Comparison of ENCODE assay signal across 12 cellular contexts in genomic region chr11:111336582-111337256, GRCh38. TPM values are rescaled to one million over a fixed set of nuclear protein-coding genes. Genes with fewer than 3 reads are reported as not detected.
A peak's percentile ranks its signal among the peaks of the same experiment; 100 is the strongest.
DNase-seq lines count a peak whose midpoint lies in the region; ATAC-seq and TF ChIP-seq lines count a peak whose summit lies in the region.
"Had no signal": no experiment of that assay in that cellular context is flagged by ENCODE, and none has a peak within 500 bp of the region (broad histone marks: within the 10 kb centered on the region; RNA-seq: fewer than 3 reads in every experiment).

No MANE protein-coding gene starts in this region.

- peaks cover 33% of the 10 kb centered on the region for H3K36me3 Mint-ChIP-seq in activated B cell treated with CpG ODN at 0.5 μM for 24 hours (ENCODE audit: low read depth)

- no peak for TF ChIP-seq POLR2A in IMR-90 (IDR thresholded peaks at IDR 0.05; ENCODE audit: low read depth, low read length)
- TF ChIP-seq POLR2A in gastrocnemius medialis (IDR thresholded peaks at IDR 0.05) = no peak

- no peak overlapping the region for H3K14ac ChIP-seq in IMR-90 (replicated peaks; ENCODE audit: low read depth, low read length)

- H3K27ac ChIP-seq in IMR-90 (ENCODE audit: insufficient read depth, low read length) (no peak overlapping the region), gastrocnemius medialis (no peak overlapping the region)

- H2BK5ac ChIP-seq in IMR-90 (ENCODE audit: low read depth, low read length, poor library complexity, severe bottlenecking) = no peak overlapping the region

- no peaks in the 10 kb centered on the region for H3K79me1 ChIP-seq in IMR-90 (ENCODE audit: low read depth in 1 of 2, low read length in 2 of 2)

- peaks cover 5% of the 10 kb centered on the region for H3K9me3 Mint-ChIP-seq in activated B cell treated with CpG ODN at 0.5 μM for 24 hours

- H4K5ac ChIP-seq in IMR-90 (ENCODE audit: low read depth, low read length) = no peak overlapping the region

- no peak overlapping the region for H3K4me3 Mint-ChIP-seq in activated B cell treated with CpG ODN at 0.5 μM for 24 hours
- H3K4me3 Mint-ChIP-seq: natural killer cell treated with Interleukin-12 subunit alpha and Interleukin-12 subunit beta and Interleukin-15 and Interleukin-18, amount 100 ng/mL, for 72 hours had no signal

- no peak overlapping the region for H3K4me3 ChIP-seq in AG10803 (ENCODE audit: low read length)
- H3K4me3 ChIP-seq in IMR-90 (ENCODE audit: insufficient read depth, low read depth, low read length) = no peak overlapping the region
- no peak overlapping the region for H3K4me3 ChIP-seq in gastrocnemius medialis

- intact Hi-C loops in IMR-90 (cut with micrococcal nuclease) = no loop called here
- intact Hi-C loops in activated B cell treated with CpG ODN at 0.5 μM for 24 hours (cut with micrococcal nuclease) = no loop called here
- intact Hi-C loops in left ventricle myocardium superior (cut with micrococcal nuclease) = no loop called here
- intact Hi-C loops in gastrocnemius medialis (cut with DNase I; ENCODE audit: low total_unique reads) = no loop called here

- H3K18ac ChIP-seq in IMR-90 (ENCODE audit: low read depth, low read length) = no peak overlapping the region

- peak; percentile 93 for DNase-seq in AG10803 (ENCODE audit: low read depth)
- DNase-seq in IMR-90 = peak; percentile 61
- DNase-seq in activated B cell treated with CpG ODN at 0.5 μM for 24 hours = no peak
- DNase-seq in left ventricle myocardium superior = no peak
- DNase-seq in DMS153 (lab: John Stamatoyannopoulos, UW) = no peak
- DNase-seq in ACHN = no peak
- no peak for DNase-seq in gastrocnemius medialis
- DNase-seq in kidney glomerular epithelial cell (lab: John Stamatoyannopoulos, UW) = no peak
- DNase-seq: anterior cingulate cortex, NCI-H1930, PC-3 had no signal

- no peak overlapping the region for H2BK15ac ChIP-seq in IMR-90 (ENCODE audit: low read depth, low read length)

- no peak overlapping the region for H4K8ac ChIP-seq in IMR-90 (ENCODE audit: low read depth in 2 of 2, low read length in 2 of 2)

- H3K56ac ChIP-seq in IMR-90 (ENCODE audit: extremely low read depth, insufficient read depth, low read length) = no peak overlapping the region

- H3K9ac ChIP-seq in IMR-90 (ENCODE audit: low read depth, low read length) = no peak overlapping the region

- H3K4me2 ChIP-seq in IMR-90 (ENCODE audit: low read depth, low read length) = no peak overlapping the region

- H3K27ac Mint-ChIP-seq in activated B cell treated with CpG ODN at 0.5 μM for 24 hours = peak overlapping the region; percentile 27
- H3K27ac Mint-ChIP-seq: natural killer cell treated with Interleukin-12 subunit alpha and Interleukin-12 subunit beta and Interleukin-15 and Interleukin-18, amount 100 ng/mL, for 72 hours had no signal

- peaks cover 3% of the 10 kb centered on the region; the same call in 1 of the 2 replicates for H3K4me1 ChIP-seq in IMR-90 (ENCODE audit: control insufficient read depth, insufficient read depth, low read length)
- H3K4me1 ChIP-seq in gastrocnemius medialis = peaks cover 0 to 7% of the 10 kb centered on the region in 2 donors

- in situ Hi-C loops in IMR-90 (cut with MboI; ENCODE audit: low sequenced_read_pairs) = no loop called here
- in situ Hi-C loops in ACHN (cut with HindIII; ENCODE audit: low pct_ligation_motif_present, low pct_unique_long_range_greater_than_20kb, low sequenced_read_pairs) = no loop called here
- in situ Hi-C loops in gastrocnemius medialis (cut with MboI; ENCODE audit: low sequenced_read_pairs in 4 of 4) = no loop called here

- no TSS peak for BruUV-seq in IMR-90 (replicated peaks; lab: Mats Ljungman, UMichigan)

- no peaks in the 10 kb centered on the region for H3K9me3 ChIP-seq in IMR-90 (ENCODE audit: control insufficient read depth, insufficient read depth, low read length)
- peaks cover 0 to 2% (median 0%) of the 10 kb centered on the region in 3 donors for H3K9me3 ChIP-seq in gastrocnemius medialis

- H3K9me1 ChIP-seq in IMR-90 (ENCODE audit: insufficient read depth, low read length) = no peaks in the 10 kb centered on the region

- H3K27me3 Mint-ChIP-seq in activated B cell treated with CpG ODN at 0.5 μM for 24 hours = no peaks in the 10 kb centered on the region

- no peak overlapping the region for H2AFZ ChIP-seq in IMR-90 (replicated peaks; ENCODE audit: low read length, poor library complexity)

- H4K91ac ChIP-seq in IMR-90 (ENCODE audit: insufficient read depth, low read depth, low read length) = no peak overlapping the region

- H2BK20ac ChIP-seq in IMR-90 (ENCODE audit: low read depth, low read length) = no peak overlapping the region

- TF ChIP-seq CTCF in AG10803 (conservative IDR thresholded peaks at IDR 0.05; ENCODE audit: low read length) (no peak), IMR-90 (conservative IDR thresholded peaks at IDR 0.05; ENCODE audit: low read depth, low read length) (no peak), activated B cell treated with CpG ODN at 0.5 μM for 24 hours (IDR thresholded peaks at IDR 0.05) (no peak), gastrocnemius medialis (IDR thresholded peaks at IDR 0.05 in 4 of 5, conservative IDR thresholded peaks at IDR 0.05 in 1 of 5) (no peak)

- no peaks in the 10 kb centered on the region for H3K36me3 ChIP-seq in IMR-90 (ENCODE audit: control insufficient read depth, insufficient read depth, low read length)
- no peaks in the 10 kb centered on the region for H3K36me3 ChIP-seq in gastrocnemius medialis

- H2AK5ac ChIP-seq in IMR-90 (ENCODE audit: low read depth, low read length) = no peak overlapping the region

- dilution Hi-C loops in IMR-90 (cut with HindIII; ENCODE audit: low sequenced_read_pairs, unreplicated experiment) = no loop called here

- POLR2A ChIA-PET in IMR-90 (lab: Charles Lee; ENCODE audit: unreplicated experiment) = no interaction called here
- POLR2A ChIA-PET in activated B cell treated with CpG ODN at 0.5 μM for 24 hours (lab: Charles Lee) = no interaction called here

- TF ChIP-seq RAD21 in IMR-90 (IDR thresholded peaks at IDR 0.05; ENCODE audit: low read length) = no peak

- no peak overlapping the region for H3K4ac ChIP-seq in IMR-90 (ENCODE audit: low read depth, low read length)

- ATAC-seq in IMR-90 (ENCODE audit: low read depth) (peak; percentile 53), activated B cell treated with CpG ODN at 0.5 μM for 24 hours (ENCODE audit: low read depth) (no peak), left ventricle myocardium superior (peak; percentile 78), gastrocnemius medialis (no peak)
- ATAC-seq: natural killer cell treated with Interleukin-12 subunit alpha and Interleukin-12 subunit beta and Interleukin-15 and Interleukin-18, amount 100 ng/mL, for 72 hours; PC-3 had no signal

- no peaks in the 10 kb centered on the region for H3K4me1 Mint-ChIP-seq in activated B cell treated with CpG ODN at 0.5 μM for 24 hours

- no peak overlapping the region for H2BK120ac ChIP-seq in IMR-90 (ENCODE audit: low read depth, low read length)

- H3K27me3 ChIP-seq in IMR-90 (ENCODE audit: control insufficient read depth, insufficient read depth, low read length) (peaks cover 15% of the 10 kb centered on the region), gastrocnemius medialis (no peaks in the 10 kb centered on the region)

- CTCF ChIA-PET in IMR-90 (lab: Yijun Ruan, JAX) (no interaction called here), activated B cell treated with CpG ODN at 0.5 μM for 24 hours (lab: Charles Lee) (interaction anchor here (0.9 to 1.2 kb wide), 2 partner anchors 53 to 84 kb away, joined by 3 to 4 read pairs; no protein-coding TSS in a partner anchor)

- no peaks in the 10 kb centered on the region for H4K20me1 ChIP-seq in IMR-90 (ENCODE audit: insufficient read depth, low read length)

- no peak overlapping the region for H3K23ac ChIP-seq in IMR-90 (ENCODE audit: low read depth, low read length)

- H2AK9ac ChIP-seq in IMR-90 (replicated peaks; ENCODE audit: low read depth, low read length, poor library complexity) = no peak overlapping the region

- WGBS in IMR-90 (ENCODE audit: extremely low coverage in 2 of 2, insufficient read length in 1 of 2), 2 experiments = 75% methylated on average over 1 of the region's 2 CpGs; no CpG with 5 or more reads in 1 of the 2 experiments

TF ChIP-seq in IMR-90, 13 proteins besides CTCF, POLR2A, EP300 and RAD21:
- TF ChIP-seq CEBPB (IDR thresholded peaks at IDR 0.05; ENCODE audit: low read depth, low read length) (peak; percentile 81), RFX5 (IDR thresholded peaks at IDR 0.05; ENCODE audit: low read depth, low read length) (no peak), ELK1 (IDR thresholded peaks at IDR 0.05; ENCODE audit: borderline replicate concordance, low read depth, low read length) (no peak)
TF ChIP-seq in IMR-90: peak in this region for 1.

RNA-seq across cellular contexts. Expression of gene POU2AF3, which starts 38.4 kb away (rescaled TPM):
- total RNA-seq in IMR-90 (2012; rRNA removed) = not detected in 2 replicates
- polyA plus RNA-seq in IMR-90 (2012; rRNA removed) = 0.17 TPM in 1 of 2 replicates, not detected in the other
- 0.04 TPM in 1 of 2 replicates, not detected in the other for polyA plus RNA-seq in IMR-90 (2012; cell fraction: cytosol; rRNA removed)
- polyA plus RNA-seq in IMR-90 (2012; cell fraction: nucleus; rRNA removed; ENCODE audit: low replicate concordance) = 0.32 and 0.77 TPM in 2 replicates
- total RNA-seq in activated B cell treated with CpG ODN at 0.5 μM for 24 hours = 0.82 and 1.1 TPM in 2 replicates
- 0.74 TPM for total RNA-seq in left ventricle myocardium superior
- under 1 TPM in 3 of 4 donors, not detected in 1; 0.22 to 0.58 (median 0.46) TPM for total RNA-seq in gastrocnemius medialis
- total RNA-seq: natural killer cell treated with Interleukin-12 subunit alpha and Interleukin-12 subunit beta and Interleukin-15 and Interleukin-18, amount 100 ng/mL, for 72 hours; PC-3 had no signal

RNA-seq across cellular contexts. Expression of gene POU2AF1, which starts 42.4 kb away (rescaled TPM):
- total RNA-seq in IMR-90 (2012; rRNA removed) (not detected in 2 replicates), activated B cell treated with CpG ODN at 0.5 μM for 24 hours (141 and 155 TPM in 2 replicates), left ventricle myocardium superior (0.62 TPM), gastrocnemius medialis (under 1 TPM in 2 of 4 donors, not detected in 2; 0.29 to 0.78 TPM)
- polyA plus RNA-seq in IMR-90 (2012; rRNA removed) = not detected in 2 replicates
- polyA plus RNA-seq in IMR-90 (2012; cell fraction: cytosol; rRNA removed) = not detected in 2 replicates
- polyA plus RNA-seq in IMR-90 (2012; cell fraction: nucleus; rRNA removed; ENCODE audit: low replicate concordance) = 0.02 TPM in 1 of 2 replicates, not detected in the other
- total RNA-seq: PC-3 had no signal

Comparison
In these comparisons a context has a peak if more than half of its experiments do, and no peak if none do; other contexts are left out.
1. DNase-seq: peak in AG10803 (single experiment) and IMR-90 (single experiment); none in activated B cell treated with CpG ODN at 0.5 μM for 24 hours (single experiment), left ventricle myocardium superior (single experiment), DMS153 (single experiment), ACHN (single experiment), gastrocnemius medialis (0 of 2) and kidney glomerular epithelial cell (single experiment).
2. ATAC-seq: peak in IMR-90 (single experiment) and left ventricle myocardium superior (single experiment); none in activated B cell treated with CpG ODN at 0.5 μM for 24 hours (single experiment) and gastrocnemius medialis (0 of 2).
3. RNA of gene POU2AF1, which starts 42.4 kb away (total RNA-seq): 141 to 155 TPM in activated B cell treated with CpG ODN at 0.5 μM for 24 hours; 0.62 TPM in left ventricle myocardium superior (single experiment), 0.29 to 0.78 TPM in gastrocnemius medialis and not detected in IMR-90; every median in the first group is over 10 times any median in the second.